ENCODE assay signal across 29 cellular contexts in genomic region chr10:101188942-101189341, GRCh38. TPM values are rescaled to one million over a fixed set of nuclear protein-coding genes. Genes with fewer than 3 reads are reported as not detected.
DNase-seq lines count a peak whose midpoint lies in the region; ATAC-seq, FAIRE-seq and TF ChIP-seq lines count a peak whose summit lies in the region.
"Had no signal": no experiment of that assay in that cellular context is flagged by ENCODE, and none has a peak within 500 bp of the region (broad histone marks: within the 10 kb centered on the region; RNA-seq: fewer than 3 reads in every experiment).

No MANE protein-coding gene starts in this region.

- TF ChIP-seq EP300 in H1 (IDR thresholded peaks at IDR 0.05; ENCODE audit: borderline replicate concordance in 1 of 2, low read depth in 2 of 2, low read length in 2 of 2): no peak

- no peak for TF ChIP-seq CTCF in H1 (IDR thresholded peaks at IDR 0.05; ENCODE audit: control extremely low read depth in 1 of 3, insufficient read depth in 1 of 3, low read depth in 1 of 3, low read length in 3 of 3)
- no peak for TF ChIP-seq CTCF in activated CD8-positive, alpha-beta T cell treated with anti-CD3 and anti-CD28 coated beads for 36 hours (IDR thresholded peaks at IDR 0.05)
- TF ChIP-seq CTCF in dorsolateral prefrontal cortex (IDR thresholded peaks at IDR 0.05 in 54 of 56, conservative IDR thresholded peaks at IDR 0.05 in 2 of 56; ENCODE audit: low read depth in 1 of 56, partially characterized antibody in 56 of 56): no peak

- H3K27ac Mint-ChIP-seq in activated CD8-positive, alpha-beta T cell treated with anti-CD3 and anti-CD28 coated beads for 36 hours: no peak overlapping the region
- H3K27ac Mint-ChIP-seq: CD4-positive, alpha-beta memory T cell; CD8-positive, alpha-beta memory T cell had no signal

- no peak overlapping the region for H4K91ac ChIP-seq in H1 (replicated peaks; ENCODE audit: insufficient read length, low read length)

- 93% methylated on average over 4 of the region's 4 CpGs; no CpG with 5 or more reads in 1 of the 2 experiments for WGBS in H1 (ENCODE audit: extremely low coverage in 1 of 2, insufficient coverage in 1 of 2, insufficient read length in 1 of 2, insufficient replicate concordance in 2 of 2, low coverage in 1 of 2, low lambda C conversion rate in 2 of 2, missing lambda C conversion rate in 1 of 2), 2 experiments

- no peaks in the 10 kb centered on the region for H3K9me3 Mint-ChIP-seq in activated CD8-positive, alpha-beta T cell treated with anti-CD3 and anti-CD28 coated beads for 36 hours
- H3K9me3 Mint-ChIP-seq: CD4-positive, alpha-beta memory T cell; CD4-positive, CD25-positive, alpha-beta regulatory T cell; CD8-positive, alpha-beta memory T cell had no signal

- H3K79me1 ChIP-seq in H1 (ENCODE audit: low read depth, low read length): no peaks in the 10 kb centered on the region

- no peak overlapping the region for H3K4me3 Mint-ChIP-seq in activated CD8-positive, alpha-beta T cell treated with anti-CD3 and anti-CD28 coated beads for 36 hours
- H3K4me3 Mint-ChIP-seq: CD14-positive monocyte; CD4-positive, alpha-beta memory T cell; CD4-positive, CD25-positive, alpha-beta regulatory T cell; CD8-positive, alpha-beta memory T cell had no signal

- H3K18ac ChIP-seq in H1 (ENCODE audit: extremely low read depth, low read length): peak overlapping the region; percentile 38; the same call in 1 of the 2 replicates

- CTCF ChIA-PET in H1 (lab: Charles Lee; ENCODE audit: partially characterized antibody): interaction anchor here (1.0 to 2.2 kb wide), 6 partner anchors 14 to 100 kb away, joined by 3 to 12 read pairs (median 4); no protein-coding TSS in a partner anchor
- CTCF ChIA-PET in activated CD8-positive, alpha-beta T cell treated with anti-CD3 and anti-CD28 coated beads for 36 hours (lab: Charles Lee): interaction anchor here (0.6 kb wide), 1 partner anchor 47 kb away, joined by 3 read pairs; no protein-coding TSS in a partner anchor

- H3K9ac ChIP-seq in HUES6 (ENCODE audit: low read length): no peak overlapping the region
- no peak overlapping the region for H3K9ac ChIP-seq in H1 (replicated peaks in 1 of 4; ENCODE audit: extremely low read depth in 1 of 4, low read depth in 3 of 4, low read length in 3 of 4)
- H3K9ac ChIP-seq: BLaER1 had no signal

- intact Hi-C loops in cardiac septum (cut with DNase I): no loop called here
- intact Hi-C loops in left ventricle myocardium superior (cut with micrococcal nuclease): no loop called here
- intact Hi-C loops in activated CD8-positive, alpha-beta T cell treated with anti-CD3 and anti-CD28 coated beads for 36 hours (cut with micrococcal nuclease): no loop called here
- intact Hi-C loops in dorsolateral prefrontal cortex (cut with DNase I): no loop called here

- DNase-seq in cardiac septum (ENCODE audit: low spot score) (peak; percentile 6), left ventricle myocardium superior (no peak), H1 (ENCODE audit: low read depth in 1 of 2, low spot score in 2 of 2) (no peak), dorsolateral prefrontal cortex (no peak)
- no peak for DNase-seq in stimulated activated CD4-positive, alpha-beta T cell treated with anti-CD3 and anti-CD28 coated beads, Interleukin-15, amount 100 ng/mL, for 24 hours
- DNase-seq in activated CD8-positive, alpha-beta T cell treated with anti-CD3 and anti-CD28 coated beads for 36 hours: no peak
- DNase-seq: 8988T; ACHN; BE2C; C1 segment of cervical spinal cord; CD4-positive, alpha-beta memory T cell; CD4-positive, CD25-positive, alpha-beta regulatory T cell; CD8-positive, alpha-beta memory T cell; COR-L47; DMS 273 treated with DMSO at 0.1 percent for 48 hours; DMS153; DMS79; DND-41; EL; GDM1 had no signal

- H2AK5ac ChIP-seq in H1 (ENCODE audit: low read depth, low read length): no peak overlapping the region

- no peaks in the 10 kb centered on the region for H3K4me1 Mint-ChIP-seq in activated CD8-positive, alpha-beta T cell treated with anti-CD3 and anti-CD28 coated beads for 36 hours (ENCODE audit: low read depth)
- H3K4me1 Mint-ChIP-seq: CD14-positive monocyte; CD8-positive, alpha-beta memory T cell had no signal

- no peak for TF ChIP-seq POLR2A in H1 (IDR thresholded peaks at IDR 0.05; ENCODE audit: control extremely low read depth in 1 of 2, low read depth in 2 of 2, low read length in 2 of 2)

- peak overlapping the region; percentile 94; the same call in 1 of the 2 replicates for H2BK20ac ChIP-seq in H1 (ENCODE audit: low read length)

- H3K27ac ChIP-seq in HUES6 (ENCODE audit: low read depth, low read length): peak overlapping the region; percentile 69; the same call in 1 of the 2 replicates
- no peak overlapping the region for H3K27ac ChIP-seq in H1 (ENCODE audit: low read depth, low read length)
- no peak overlapping the region for H3K27ac ChIP-seq in dorsolateral prefrontal cortex
- H3K27ac ChIP-seq: BLaER1 had no signal

- H3K56ac ChIP-seq in H1 (replicated peaks; ENCODE audit: insufficient read length, low read depth, low read length): no peak overlapping the region

- no peaks in the 10 kb centered on the region for H3K27me3 ChIP-seq in HUES6 (ENCODE audit: control insufficient read depth, insufficient read depth, low read length)
- no peaks in the 10 kb centered on the region; a peak in 2 of 7 replicates for H3K27me3 ChIP-seq in H1 (replicated peaks in 1 of 4; ENCODE audit: control insufficient read depth in 3 of 4, extremely low read depth in 1 of 4, insufficient read depth in 3 of 4, low read length in 3 of 4)
- H3K27me3 ChIP-seq in dorsolateral prefrontal cortex: peaks cover 0 to 19% (median 0%) of the 10 kb centered on the region in 45 donors
- H3K27me3 ChIP-seq: BE2C, BLaER1 had no signal

- no peak overlapping the region for H4K8ac ChIP-seq in H1 (ENCODE audit: extremely low read depth, insufficient read depth, low read length)

- no peak for ATAC-seq in left ventricle myocardium superior
- ATAC-seq in activated CD8-positive, alpha-beta T cell treated with anti-CD3 and anti-CD28 coated beads for 36 hours: no peak
- ATAC-seq: GM12878 had no signal

- peak overlapping the region; percentile 94; the same call in 1 of the 2 replicates for H2BK5ac ChIP-seq in H1 (ENCODE audit: low read depth, low read length)

- H3K36me3 Mint-ChIP-seq in activated CD8-positive, alpha-beta T cell treated with anti-CD3 and anti-CD28 coated beads for 36 hours (ENCODE audit: low read depth): no peaks in the 10 kb centered on the region
- H3K36me3 Mint-ChIP-seq: CD14-positive monocyte; CD4-positive, alpha-beta memory T cell; CD4-positive, CD25-positive, alpha-beta regulatory T cell; CD8-positive, alpha-beta memory T cell had no signal

- H3K79me2 ChIP-seq in H1 (ENCODE audit: control insufficient read depth in 1 of 2, insufficient read depth in 2 of 2, low read length in 2 of 2): no peaks in the 10 kb centered on the region

- H3K4me3 ChIP-seq in HUES6 (ENCODE audit: low read depth, low read length) (no peak overlapping the region), H1 (ENCODE audit: extremely low read depth in 1 of 4, insufficient read depth in 2 of 4, low read depth in 3 of 4, low read length in 4 of 4) (no peak overlapping the region), dorsolateral prefrontal cortex (no peak overlapping the region)
- H3K4me3 ChIP-seq: BLaER1, GM12878 had no signal

- H3K4ac ChIP-seq in H1 (replicated peaks; ENCODE audit: insufficient read length, low read depth, low read length): peak overlapping the region; percentile 88

- 0 out of 4 replicates have a peak overlapping the region, but pooled peaks of 1 of the 2 experiments have one; percentile 27 for H3K4me2 ChIP-seq in H1 (ENCODE audit: insufficient read depth in 1 of 2, low read depth in 2 of 2, low read length in 2 of 2)
- H3K4me2 ChIP-seq: BLaER1 had no signal

- H3K27me3 Mint-ChIP-seq in activated CD8-positive, alpha-beta T cell treated with anti-CD3 and anti-CD28 coated beads for 36 hours: peaks cover 4% of the 10 kb centered on the region

- peak overlapping the region; percentile 89; the same call in 1 of the 2 replicates for H2BK12ac ChIP-seq in H1 (ENCODE audit: low read depth, low read length)

- TF ChIP-seq RAD21 in H1 (IDR thresholded peaks at IDR 0.05 in 1 of 2, conservative IDR thresholded peaks at IDR 0.05 in 1 of 2; ENCODE audit: low read depth in 2 of 2, low read length in 2 of 2): no peak

- no peaks in the 10 kb centered on the region for H3K9me3 ChIP-seq in HUES6 (ENCODE audit: control insufficient read depth, insufficient read depth, low read depth, low read length)
- no peaks in the 10 kb centered on the region for H3K9me3 ChIP-seq in H1 (ENCODE audit: insufficient read depth in 2 of 2, low read depth in 1 of 2, low read length in 1 of 2)
- H3K9me3 ChIP-seq: BE2C, BLaER1 had no signal

- no peak overlapping the region for H3K14ac ChIP-seq in H1 (ENCODE audit: insufficient read length)

- H3K4me1 ChIP-seq in HUES6 (ENCODE audit: control insufficient read depth, insufficient read depth, low read length): peaks cover 25% of the 10 kb centered on the region
- peaks cover 0 to 18% (median 9%) of the 10 kb centered on the region in 4 experiments; a peak in 6 of 7 replicates for H3K4me1 ChIP-seq in H1 (replicated peaks in 1 of 4; ENCODE audit: control insufficient read depth in 3 of 4, insufficient read depth in 4 of 4, low read length in 3 of 4)
- H3K4me1 ChIP-seq: BE2C, BLaER1 had no signal

- no peaks in the 10 kb centered on the region; the same call in 1 of the 2 replicates for H3K23me2 ChIP-seq in H1 (ENCODE audit: low read depth, low read length)

- no peak overlapping the region for H4K5ac ChIP-seq in H1 (ENCODE audit: insufficient read length, low read depth, low read length)

- no peak overlapping the region for H3K23ac ChIP-seq in H1 (ENCODE audit: insufficient read length)

- no peaks in the 10 kb centered on the region for H4K20me1 ChIP-seq in H1 (replicated peaks in 1 of 2; ENCODE audit: control insufficient read depth in 1 of 2, insufficient read depth in 2 of 2, low read length in 2 of 2)
- H4K20me1 ChIP-seq: BLaER1 had no signal

- no peak overlapping the region for H2BK120ac ChIP-seq in H1 (replicated peaks; ENCODE audit: low read depth, low read length)

- no peaks in the 10 kb centered on the region for H3K36me3 ChIP-seq in HUES6 (ENCODE audit: control insufficient read depth, insufficient read depth, low read length)
- no peaks in the 10 kb centered on the region for H3K36me3 ChIP-seq in H1 (ENCODE audit: control insufficient read depth in 2 of 4, insufficient read depth in 4 of 4, low read length in 3 of 4)
- H3K36me3 ChIP-seq: BE2C, BLaER1 had no signal

- FAIRE-seq in H1 (lab: Jason Lieb, UNC): no peak
- FAIRE-seq: A204.1, GM12878, GM12892, GM18507 had no signal

- POLR2A ChIA-PET in H1 (lab: Charles Lee; ENCODE audit: partially characterized antibody): no interaction called here
- POLR2A ChIA-PET in activated CD8-positive, alpha-beta T cell treated with anti-CD3 and anti-CD28 coated beads for 36 hours (lab: Charles Lee): no interaction called here

- H2BK15ac ChIP-seq in H1 (ENCODE audit: low read length): no peak overlapping the region; the same call in 1 of the 2 replicates

- H2AFZ ChIP-seq in H1 (ENCODE audit: low read length): 0 out of 2 replicates have a peak overlapping the region, but pooled peaks have one; percentile 49

RNA-seq across cellular contexts. Expression of gene LBX1, which starts 40.3 kb away (rescaled TPM):
- total RNA-seq in cardiac septum (0.13 TPM), left ventricle myocardium superior (not detected), dorsolateral prefrontal cortex (under 1 TPM in 3 of 120 experiments, not detected in 117; 0.15 to 0.28 (median 0.19) TPM)
- total RNA-seq in H1 (2021; fragmentation: NEBNext Ultra II Directional; extraction: Animal tissue kit (Norgen Biotek cat#: 25700)): not detected in 2 replicates
- polyA plus RNA-seq in H1 (2011; rRNA removed): not detected in 2 replicates
- not detected for polyA plus RNA-seq in H1 (2011; cell fraction: cytosol; rRNA removed)
- not detected for polyA plus RNA-seq in H1 (2011; cell fraction: nucleus; rRNA removed)
- polyA plus RNA-seq in H1 (2012, experiment 1 of 2): not detected in 4 replicates
- polyA plus RNA-seq in H1 (2012, experiment 2 of 2): not detected
- not detected for polyA plus RNA-seq in H1 (2013, experiment 1 of 2)
- not detected for polyA plus RNA-seq in H1 (2013, experiment 2 of 2)
- polyA minus RNA-seq in H1 (2011; rRNA and poly(A)+ RNA removed): not detected in 2 replicates
- not detected for polyA minus RNA-seq in H1 (2011; cell fraction: cytosol; rRNA and poly(A)+ RNA removed)
- polyA minus RNA-seq in H1 (2011; cell fraction: nucleus; rRNA and poly(A)+ RNA removed): not detected
- total RNA-seq in activated CD8-positive, alpha-beta T cell treated with anti-CD3 and anti-CD28 coated beads for 36 hours: not detected
- total RNA-seq: A673; CD4-positive, alpha-beta memory T cell; CD4-positive, CD25-positive, alpha-beta regulatory T cell; CD8-positive, alpha-beta memory T cell; GM12878 had no signal
- polyA plus RNA-seq: AG04450; CD14-positive monocyte; CD4-positive, alpha-beta memory T cell; CD4-positive, CD25-positive, alpha-beta regulatory T cell; CD8-positive, alpha-beta memory T cell; GM12878 had no signal

RNA-seq across cellular contexts. Expression of gene TLX1, which starts 57.8 kb away (rescaled TPM):
- not detected for total RNA-seq in cardiac septum
- total RNA-seq in left ventricle myocardium superior: not detected
- total RNA-seq in H1 (2021; fragmentation: NEBNext Ultra II Directional; extraction: Animal tissue kit (Norgen Biotek cat#: 25700)): not detected in 2 replicates
- polyA plus RNA-seq in H1 (2011; rRNA removed): not detected in 2 replicates
- not detected for polyA plus RNA-seq in H1 (2011; cell fraction: cytosol; rRNA removed)
- not detected for polyA plus RNA-seq in H1 (2011; cell fraction: nucleus; rRNA removed)
- polyA plus RNA-seq in H1 (2012, experiment 1 of 2): not detected in 4 replicates
- polyA plus RNA-seq in H1 (2012, experiment 2 of 2): not detected
- polyA plus RNA-seq in H1 (2013, experiment 1 of 2): not detected
- polyA plus RNA-seq in H1 (2013, experiment 2 of 2): not detected
- polyA minus RNA-seq in H1 (2011; rRNA and poly(A)+ RNA removed): not detected in 2 replicates
- not detected for polyA minus RNA-seq in H1 (2011; cell fraction: cytosol; rRNA and poly(A)+ RNA removed)
- polyA minus RNA-seq in H1 (2011; cell fraction: nucleus; rRNA and poly(A)+ RNA removed): not detected
- not detected for total RNA-seq in activated CD8-positive, alpha-beta T cell treated with anti-CD3 and anti-CD28 coated beads for 36 hours
- total RNA-seq in dorsolateral prefrontal cortex: not detected
- total RNA-seq: A673; CD4-positive, alpha-beta memory T cell; CD4-positive, CD25-positive, alpha-beta regulatory T cell; CD8-positive, alpha-beta memory T cell; GM12878 had no signal
- polyA plus RNA-seq: AG04450; CD14-positive monocyte; CD4-positive, alpha-beta memory T cell; CD4-positive, CD25-positive, alpha-beta regulatory T cell; CD8-positive, alpha-beta memory T cell; GM12878 had no signal
